12 cellular contexts compared by ENCODE assay signal in the genomic region with DNA sequence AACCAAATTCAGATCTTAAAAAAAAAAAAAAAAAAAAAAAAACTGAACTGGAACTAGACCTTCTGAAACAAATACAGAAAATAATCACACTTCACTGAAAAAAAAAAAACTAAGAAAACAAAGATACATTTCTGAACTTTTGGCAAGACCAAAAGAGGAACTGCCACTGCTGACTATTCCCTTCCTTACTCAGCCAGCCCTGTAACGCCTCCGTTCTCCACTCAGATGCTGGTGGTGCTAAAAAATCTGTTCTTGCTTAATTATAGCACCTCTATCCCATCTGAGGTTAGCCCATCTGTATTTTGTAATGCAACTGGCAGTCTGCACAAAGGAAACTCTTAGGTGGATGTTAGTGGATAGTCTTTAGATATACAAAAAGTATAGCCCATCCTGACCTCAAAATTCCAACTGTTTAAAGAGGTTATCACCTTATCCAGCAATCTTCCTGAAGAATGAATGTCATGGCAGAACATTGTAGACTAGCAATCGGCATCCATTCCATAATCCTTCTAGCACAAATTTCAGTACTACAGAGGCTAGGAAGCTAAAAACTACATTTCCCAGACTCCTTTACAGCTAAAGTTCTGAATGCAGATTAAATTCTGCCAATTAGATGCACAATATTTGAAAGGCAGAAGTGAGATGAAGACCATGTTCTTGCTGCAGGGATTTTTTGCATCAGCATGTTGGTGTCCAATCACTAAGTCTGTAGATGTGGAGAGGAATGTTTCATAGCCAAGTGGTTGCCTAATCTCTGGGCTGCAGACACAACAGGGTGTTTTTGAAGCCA. TPM values are rescaled to one million over a fixed set of nuclear protein-coding genes. Genes with fewer than 3 reads are reported as not detected.
DNase-seq lines count a peak whose midpoint lies in the region; ATAC-seq, FAIRE-seq and TF ChIP-seq lines count a peak whose summit lies in the region.
"Had no signal": no experiment of that assay in that cellular context is flagged by ENCODE, and none has a peak within 500 bp of the region (broad histone marks: within the 10 kb centered on the region; RNA-seq: fewer than 3 reads in every experiment).

No MANE protein-coding gene starts in this region.

- peaks cover 5% of the 10 kb centered on the region; the same call in 1 of the 2 replicates for H3K4me1 Mint-ChIP-seq in HFFc6 (ENCODE audit: low read depth)

- no peak for TF ChIP-seq RAD21 in GM12878 (IDR thresholded peaks at IDR 0.05; ENCODE audit: insufficient read depth, low read depth, low read length)

- peaks cover 38% of the 10 kb centered on the region for H3K4me1 ChIP-seq in GM12878 (ENCODE audit: control insufficient read depth, insufficient read depth, low read length)
- H3K4me1 ChIP-seq in foreskin keratinocyte: no peaks in the 10 kb centered on the region

- no peak overlapping the region; the same call in 1 of the 2 replicates for H3K27ac ChIP-seq in GM12878 (ENCODE audit: control insufficient read depth, insufficient read depth)
- no peak overlapping the region for H3K27ac ChIP-seq in foreskin keratinocyte

- peak; percentile 72 for FAIRE-seq in GM12878 (lab: Jason Lieb, UNC)

- H4K20me1 ChIP-seq in GM12878 (ENCODE audit: control insufficient read depth, insufficient read depth): peaks cover 3% of the 10 kb centered on the region; the same call in 1 of the 2 replicates

- CTCF ChIA-PET in GM12878 (lab: Yijun Ruan, JAX): interaction anchor here (0.8 to 3.1 kb wide), 2 partner anchors 14 to 181 kb away, joined by 3 to 25 read pairs; no protein-coding TSS in a partner anchor

- WGBS in GM12878 (ENCODE audit: insufficient coverage, insufficient replicate concordance, low lambda C conversion rate, missing lambda C conversion rate): 0% methylated on average over 3 of the region's 3 CpGs

- ATAC-seq in GM18517 (IDR thresholded peaks at IDR 0.05; ENCODE audit: unreplicated experiment): peak; percentile 85
- ATAC-seq in GM21619 (IDR thresholded peaks at IDR 0.05; ENCODE audit: unreplicated experiment): peak; percentile 74
- peak; percentile 78 for ATAC-seq in HG03342 (IDR thresholded peaks at IDR 0.05; ENCODE audit: unreplicated experiment)
- ATAC-seq in GM12878: peak; percentile 96
- ATAC-seq in foreskin keratinocyte: no peak
- ATAC-seq: left cardiac atrium had no signal

- H3K4me3 Mint-ChIP-seq in HFFc6: no peak overlapping the region

- POLR2A ChIA-PET in GM12878 (lab: Charles Lee): interaction anchor here (1.2 kb wide), 1 partner anchor 23 kb away, joined by 3 read pairs; no protein-coding TSS in a partner anchor

- peak; percentile 35 to 86; a peak in 3 of 4 replicates for TF ChIP-seq EP300 in GM12878 (IDR thresholded peaks at IDR 0.05; ENCODE audit: borderline replicate concordance in 1 of 2, control insufficient read depth in 1 of 2, low read depth in 2 of 2, low read length in 2 of 2)

- no peaks in the 10 kb centered on the region for H3K9me3 Mint-ChIP-seq in HFFc6

- H2AFZ ChIP-seq in GM12878 (ENCODE audit: control insufficient read depth, low read depth, low read length): no peak overlapping the region

- H3K9ac ChIP-seq in GM12878 (ENCODE audit: control insufficient read depth, insufficient read depth, low read length): no peak overlapping the region

- peaks cover 16% of the 10 kb centered on the region for H3K27me3 Mint-ChIP-seq in HFFc6 (ENCODE audit: insufficient read depth)

- DNase-seq in GM12878 (ENCODE audit: low read depth, low spot score) (peak; percentile 66), mucosa of gallbladder (ENCODE audit: low spot score) (no peak), HFFc6 (no peak), foreskin keratinocyte (no peak), NCI-H146 (lab: John Stamatoyannopoulos, UW) (no peak)
- DNase-seq: IMR-90, left cardiac atrium, NCI-H774, T1000 had no signal

- SMC1A ChIA-PET in GM12878 (lab: Charles Lee; ENCODE audit: uncharacterized antibody, unreplicated experiment): interaction anchor here (0.6 to 1.5 kb wide), 8 partner anchors 10 to 185 kb away, joined by 3 to 8 read pairs (median 3); no protein-coding TSS in a partner anchor

- H3K4me3 ChIP-seq in GM12878: peak overlapping the region; percentile 19; the same call in 1 of the 2 replicates

- in situ Hi-C loops in GM12878 (cut with MboI): no loop called here

- H3K79me2 ChIP-seq in GM12878 (ENCODE audit: control insufficient read depth, insufficient read depth, low read length): peaks cover 9% of the 10 kb centered on the region

- BruUV-seq in GM12878 (replicated peaks; lab: Mats Ljungman, UMichigan): no TSS peak

- RAD21 ChIA-PET in GM12878 (lab: Charles Lee; ENCODE audit: unreplicated experiment): interaction anchor here (0.9 kb wide), 1 partner anchor 444 kb away, joined by 3 read pairs; the partner anchor contains the start of gene COX16

- H3K4me2 ChIP-seq in GM12878 (ENCODE audit: control insufficient read depth, insufficient read depth): peak overlapping the region; percentile 82

- TF ChIP-seq CTCF in GM12878 (IDR thresholded peaks at IDR 0.05 in 2 of 3, conservative IDR thresholded peaks at IDR 0.05 in 1 of 3; ENCODE audit: control insufficient read depth in 2 of 3, extremely low read depth in 1 of 3, insufficient read depth in 1 of 3, low read depth in 3 of 3, low read length in 3 of 3): peak in 2 of 3 experiments; percentile 6 to 23; a peak in 2 of 6 replicates
- no peak for TF ChIP-seq CTCF in HFFc6 (IDR thresholded peaks at IDR 0.05)
- TF ChIP-seq CTCF in foreskin keratinocyte (conservative IDR thresholded peaks at IDR 0.05): no peak

- H3K27me3 ChIP-seq in GM12878 (replicated peaks in 1 of 2; ENCODE audit: control insufficient read depth in 2 of 2, insufficient read depth in 2 of 2, low read length in 1 of 2): no peaks in the 10 kb centered on the region
- H3K27me3 ChIP-seq in foreskin keratinocyte: no peaks in the 10 kb centered on the region

- no peak for TF ChIP-seq POLR2A in GM12878 (IDR thresholded peaks at IDR 0.05; ENCODE audit: low read depth, low read length)

- intact Hi-C loops in GM12878 (cut with micrococcal nuclease; ENCODE audit: unreplicated experiment): loop anchor here (5.0 kb wide), 1 partner anchor 201 kb away; the partner anchor contains the start of gene MED6

- H3K36me3 ChIP-seq in GM12878 (ENCODE audit: control insufficient read depth in 2 of 2, insufficient read depth in 2 of 2, low read length in 1 of 2): peaks cover 0 to 13% of the 10 kb centered on the region in 2 experiments; a peak in 3 of 4 replicates

- no peak overlapping the region for H3K27ac Mint-ChIP-seq in HFFc6

- no peaks in the 10 kb centered on the region for H3K36me3 Mint-ChIP-seq in HFFc6 (ENCODE audit: low read depth)

- H3K9me3 ChIP-seq in GM12878 (replicated peaks; ENCODE audit: control insufficient read depth, insufficient read depth, low read length): no peaks in the 10 kb centered on the region

TF ChIP-seq in GM12878, 131 proteins besides CTCF, POLR2A, EP300 and RAD21 (continues in another document):
- TF ChIP-seq CREM (IDR thresholded peaks at IDR 0.05; ENCODE audit: low read depth) (peak; percentile 45; the same call in 1 of the 2 replicates), RAD51 (IDR thresholded peaks at IDR 0.05) (no peak), EZH2 (IDR thresholded peaks at IDR 0.05; ENCODE audit: borderline replicate concordance, control insufficient read depth, low read depth, low read length) (no peak), GABPA (IDR thresholded peaks at IDR 0.05; ENCODE audit: low read depth) (0 out of 2 replicates have a peak, but pooled peaks have one; percentile 22), CHD1 (IDR thresholded peaks at IDR 0.05; ENCODE audit: low read depth, low read length) (no peak), WRNIP1 (IDR thresholded peaks at IDR 0.05; ENCODE audit: borderline replicate concordance, low read depth, low read length) (no peak), BHLHE40 (IDR thresholded peaks at IDR 0.05; ENCODE audit: borderline replicate concordance in 1 of 2, low read depth in 2 of 2, low read length in 1 of 2) (peak in 1 of 2 experiments; percentile 20; a peak in 1 of 4 replicates), ETV6 (conservative IDR thresholded peaks at IDR 0.05 in 1 of 2, IDR thresholded peaks at IDR 0.05 in 1 of 2; ENCODE audit: borderline replicate concordance in 1 of 2, low read depth in 1 of 2) (no peak)

RNA-seq across cellular contexts. Expression of gene MAP3K9, which starts 5.8 kb away (rescaled TPM):
- total RNA-seq in GM12878 (2013; cell fraction: nucleolus; rRNA removed): 8.9 and 12.9 TPM in 2 replicates
- 3.2 and 4.8 TPM in 2 replicates for total RNA-seq in GM12878 (2014; rRNA removed)
- 3.3 TPM in 2 replicates for total RNA-seq in GM12878 (2014; rRNA removed; fragmentation: Illumina TruSeq; extraction: Trizol)
- total RNA-seq in GM12878 (2021): 7.5 and 7.9 TPM in 2 replicates
- 1.9 TPM for polyA plus RNA-seq in GM12878 (2011; ENCODE audit: low read depth)
- 1.6 and 2.8 TPM in 2 replicates for polyA plus RNA-seq in GM12878 (2011; rRNA removed)
- polyA plus RNA-seq in GM12878 (2011; cell fraction: cytosol; rRNA removed): 2.3 and 2.4 TPM in 2 replicates
- polyA plus RNA-seq in GM12878 (2011; cell fraction: nucleus; rRNA removed): 3.9 and 5.0 TPM in 2 replicates
- polyA plus RNA-seq in GM12878 (2012): 2.9 and 3.3 TPM in 2 replicates
- polyA plus RNA-seq in GM12878 (2014; fragmentation: Illumina TruSeq; extraction: Trizol): 3.4 and 4.1 TPM in 2 replicates
- polyA plus RNA-seq in GM12878 (2014; fragmentation: Nextera tagmentation; extraction: Ambion mirVana): under 1 TPM; 0.48 to 0.58 TPM
- polyA plus RNA-seq in GM12878 (2014; rRNA removed): 3.0 and 3.3 TPM in 2 replicates
- polyA plus RNA-seq in GM12878 (2016; fragmentation: Nextera tagmentation; extraction: Ambion mirVana): 1 to 10 TPM; 1.3 TPM
- polyA minus RNA-seq in GM12878 (2011; rRNA and poly(A)+ RNA removed): 4.7 and 5.1 TPM in 2 replicates
- 1.7 and 1.8 TPM in 2 replicates for polyA minus RNA-seq in GM12878 (2011; cell fraction: cytosol; rRNA and poly(A)+ RNA removed)
- 2.2 and 3.8 TPM in 2 replicates for polyA minus RNA-seq in GM12878 (2011; cell fraction: nucleus; rRNA and poly(A)+ RNA removed)
- 9.9 TPM for total RNA-seq in mucosa of gallbladder
- total RNA-seq in HFFc6 (2021; fragmentation: NEBNext Ultra II Directional; extraction: Animal tissue kit (Norgen Biotek cat#: 25700)): under 1 TPM; 0.24 to 0.51 (median 0.31) TPM
- total RNA-seq in foreskin keratinocyte: 6.5 and 6.7 TPM in 2 replicates
- polyA plus RNA-seq in foreskin keratinocyte: 0.99 and 1.4 TPM in 2 replicates

Comparison
In these comparisons a context has a peak if more than half of its experiments do, and no peak if none do; other contexts are left out.
1. CTCF ChIP-seq: peak in GM12878 (2 of 3); none in HFFc6 (single experiment) and foreskin keratinocyte (single experiment).